1 cellular context compared by ENCODE assay signal in the genomic region with DNA sequence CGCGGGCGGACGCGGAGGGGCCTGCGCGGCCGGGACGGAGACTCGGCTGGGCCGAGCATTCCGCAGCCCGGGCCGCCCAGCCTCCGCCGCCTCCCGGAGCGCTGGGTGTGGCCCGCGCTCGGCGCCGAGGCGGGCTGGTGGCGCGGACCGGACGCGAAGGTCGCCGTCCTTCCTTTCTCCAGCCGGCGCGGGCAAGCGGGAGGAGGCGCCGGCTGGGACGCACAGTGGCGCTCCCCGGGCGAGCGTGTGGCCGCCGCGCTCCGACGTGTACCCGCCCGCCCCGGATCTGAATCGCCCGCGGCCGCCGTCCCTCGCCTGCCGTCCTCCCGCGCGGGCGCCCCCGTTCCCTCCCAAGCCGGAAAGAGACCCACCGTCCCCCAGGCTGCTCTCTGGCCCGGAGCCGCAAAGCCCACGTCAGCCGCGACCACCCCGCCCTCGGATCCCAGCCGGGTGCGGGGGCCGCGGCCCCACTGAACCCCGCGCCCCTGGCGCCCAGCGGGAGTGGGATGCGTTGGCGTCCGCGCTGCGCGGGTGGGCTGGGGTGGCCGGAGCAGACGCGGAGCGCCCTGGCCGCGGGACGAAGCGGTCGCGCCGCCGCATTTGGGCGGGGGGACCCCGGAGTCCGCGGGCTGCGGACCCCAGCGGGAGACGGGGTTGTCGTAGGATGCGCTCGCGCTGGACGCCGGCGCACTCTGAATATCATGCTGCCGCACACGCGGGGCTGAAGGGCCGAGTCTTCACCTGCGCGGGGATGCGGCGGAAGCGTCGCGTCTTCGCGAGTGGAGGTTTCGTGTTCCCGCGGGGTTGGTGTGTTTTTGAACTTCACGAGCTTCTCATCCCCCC.
TF ChIP-seq lines count a peak whose summit lies in the region.

No MANE protein-coding gene starts in this region.

TF ChIP-seq in K562, 482 proteins besides CTCF, POLR2A, EP300 and RAD21 (continued from another document and continues in another):
- TF ChIP-seq MTA1 (IDR thresholded peaks at IDR 0.05; ENCODE audit: borderline replicate concordance): no peak
- no peak for TF ChIP-seq NFE2 (IDR thresholded peaks at IDR 0.05; ENCODE audit: low read depth)
- TF ChIP-seq KLF16 (IDR thresholded peaks at IDR 0.05): no peak
- TF ChIP-seq, protein P1, sequence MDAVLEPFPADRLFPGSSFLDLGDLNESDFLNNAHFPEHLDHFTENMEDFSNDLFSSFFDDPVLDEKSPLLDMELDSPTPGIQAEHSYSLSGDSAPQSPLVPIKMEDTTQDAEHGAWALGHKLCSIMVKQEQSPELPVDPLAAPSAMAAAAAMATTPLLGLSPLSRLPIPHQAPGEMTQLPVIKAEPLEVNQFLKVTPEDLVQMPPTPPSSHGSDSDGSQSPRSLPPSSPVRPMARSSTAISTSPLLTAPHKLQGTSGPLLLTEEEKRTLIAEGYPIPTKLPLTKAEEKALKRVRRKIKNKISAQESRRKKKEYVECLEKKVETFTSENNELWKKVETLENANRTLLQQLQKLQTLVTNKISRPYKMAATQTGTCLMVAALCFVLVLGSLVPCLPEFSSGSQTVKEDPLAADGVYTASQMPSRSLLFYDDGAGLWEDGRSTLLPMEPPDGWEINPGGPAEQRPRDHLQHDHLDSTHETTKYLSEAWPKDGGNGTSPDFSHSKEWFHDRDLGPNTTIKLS (IDR thresholded peaks at IDR 0.05; ENCODE audit: borderline replicate concordance, low read depth): no peak
- TF ChIP-seq CBFA2T3 (IDR thresholded peaks at IDR 0.05): no peak
- TF ChIP-seq TARDBP (IDR thresholded peaks at IDR 0.05): no peak
- no peak for TF ChIP-seq KLF1 (tag; IDR thresholded peaks at IDR 0.05)
- no peak for TF ChIP-seq ZNF121 (CRISPR knock-in tag; conservative IDR thresholded peaks at IDR 0.05)
- TF ChIP-seq HMG20B (CRISPR knock-in tag; IDR thresholded peaks at IDR 0.05): no peak
- no peak for TF ChIP-seq HDAC8 (tag; IDR thresholded peaks at IDR 0.05)
- no peak for TF ChIP-seq FOXK2 (conservative IDR thresholded peaks at IDR 0.05 in 1 of 2, IDR thresholded peaks at IDR 0.05 in 1 of 2; ENCODE audit: low read depth in 2 of 2)
- no peak for TF ChIP-seq TAF1 (IDR thresholded peaks at IDR 0.05; ENCODE audit: control insufficient read depth, extremely low read depth, insufficient read depth, low read length, severe bottlenecking)
- TF ChIP-seq ARNT (IDR thresholded peaks at IDR 0.05): no peak
- no peak for TF ChIP-seq RBM25 (IDR thresholded peaks at IDR 0.05; ENCODE audit: low read depth, low read length, severe bottlenecking)
- TF ChIP-seq TCF3 (CRISPR knock-in tag; IDR thresholded peaks at IDR 0.05): no peak
- no peak for TF ChIP-seq ZNF668 (CRISPR knock-in tag; IDR thresholded peaks at IDR 0.05)
- TF ChIP-seq GABPB1 (CRISPR knock-in tag; IDR thresholded peaks at IDR 0.05): no peak
- TF ChIP-seq AFF1 (IDR thresholded peaks at IDR 0.05; ENCODE audit: low read depth in 1 of 2, partially characterized antibody in 2 of 2): no peak
- no peak for TF ChIP-seq SPI1 (IDR thresholded peaks at IDR 0.05; ENCODE audit: borderline replicate concordance, low read depth, low read length)
- TF ChIP-seq ZNF431 (CRISPR knock-in tag; IDR thresholded peaks at IDR 0.05): no peak
- TF ChIP-seq RNF2 (IDR thresholded peaks at IDR 0.05): no peak
- TF ChIP-seq MCM3 (IDR thresholded peaks at IDR 0.05): no peak
- no peak for TF ChIP-seq CTCFL (IDR thresholded peaks at IDR 0.05; ENCODE audit: borderline replicate concordance, insufficient read depth, low read depth, low read length, poor library complexity, severe bottlenecking)
- peak; percentile 48; the same call in 1 of the 2 replicates for TF ChIP-seq ELF1 (tag; IDR thresholded peaks at IDR 0.05)
- TF ChIP-seq, protein P2, sequence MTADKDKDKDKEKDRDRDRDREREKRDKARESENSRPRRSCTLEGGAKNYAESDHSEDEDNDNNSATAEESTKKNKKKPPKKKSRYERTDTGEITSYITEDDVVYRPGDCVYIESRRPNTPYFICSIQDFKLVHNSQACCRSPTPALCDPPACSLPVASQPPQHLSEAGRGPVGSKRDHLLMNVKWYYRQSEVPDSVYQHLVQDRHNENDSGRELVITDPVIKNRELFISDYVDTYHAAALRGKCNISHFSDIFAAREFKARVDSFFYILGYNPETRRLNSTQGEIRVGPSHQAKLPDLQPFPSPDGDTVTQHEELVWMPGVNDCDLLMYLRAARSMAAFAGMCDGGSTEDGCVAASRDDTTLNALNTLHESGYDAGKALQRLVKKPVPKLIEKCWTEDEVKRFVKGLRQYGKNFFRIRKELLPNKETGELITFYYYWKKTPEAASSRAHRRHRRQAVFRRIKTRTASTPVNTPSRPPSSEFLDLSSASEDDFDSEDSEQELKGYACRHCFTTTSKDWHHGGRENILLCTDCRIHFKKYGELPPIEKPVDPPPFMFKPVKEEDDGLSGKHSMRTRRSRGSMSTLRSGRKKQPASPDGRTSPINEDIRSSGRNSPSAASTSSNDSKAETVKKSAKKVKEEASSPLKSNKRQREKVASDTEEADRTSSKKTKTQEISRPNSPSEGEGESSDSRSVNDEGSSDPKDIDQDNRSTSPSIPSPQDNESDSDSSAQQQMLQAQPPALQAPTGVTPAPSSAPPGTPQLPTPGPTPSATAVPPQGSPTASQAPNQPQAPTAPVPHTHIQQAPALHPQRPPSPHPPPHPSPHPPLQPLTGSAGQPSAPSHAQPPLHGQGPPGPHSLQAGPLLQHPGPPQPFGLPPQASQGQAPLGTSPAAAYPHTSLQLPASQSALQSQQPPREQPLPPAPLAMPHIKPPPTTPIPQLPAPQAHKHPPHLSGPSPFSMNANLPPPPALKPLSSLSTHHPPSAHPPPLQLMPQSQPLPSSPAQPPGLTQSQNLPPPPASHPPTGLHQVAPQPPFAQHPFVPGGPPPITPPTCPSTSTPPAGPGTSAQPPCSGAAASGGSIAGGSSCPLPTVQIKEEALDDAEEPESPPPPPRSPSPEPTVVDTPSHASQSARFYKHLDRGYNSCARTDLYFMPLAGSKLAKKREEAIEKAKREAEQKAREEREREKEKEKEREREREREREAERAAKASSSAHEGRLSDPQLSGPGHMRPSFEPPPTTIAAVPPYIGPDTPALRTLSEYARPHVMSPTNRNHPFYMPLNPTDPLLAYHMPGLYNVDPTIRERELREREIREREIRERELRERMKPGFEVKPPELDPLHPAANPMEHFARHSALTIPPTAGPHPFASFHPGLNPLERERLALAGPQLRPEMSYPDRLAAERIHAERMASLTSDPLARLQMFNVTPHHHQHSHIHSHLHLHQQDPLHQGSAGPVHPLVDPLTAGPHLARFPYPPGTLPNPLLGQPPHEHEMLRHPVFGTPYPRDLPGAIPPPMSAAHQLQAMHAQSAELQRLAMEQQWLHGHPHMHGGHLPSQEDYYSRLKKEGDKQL (CRISPR knock-in tag; IDR thresholded peaks at IDR 0.05; ENCODE audit: borderline replicate concordance): no peak
- no peak for TF ChIP-seq CHCHD3 (CRISPR knock-in tag; IDR thresholded peaks at IDR 0.05)
- TF ChIP-seq ZBTB5 (IDR thresholded peaks at IDR 0.05): no peak
- no peak for TF ChIP-seq ZNF175 (CRISPR knock-in tag; IDR thresholded peaks at IDR 0.05; ENCODE audit: low read depth)
- no peak for TF ChIP-seq STAT5B (CRISPR knock-in tag; IDR thresholded peaks at IDR 0.05)
- TF ChIP-seq ZKSCAN1 (IDR thresholded peaks at IDR 0.05; ENCODE audit: low read depth, low read length): no peak
- TF ChIP-seq ZNF143 (CRISPR knock-in tag; IDR thresholded peaks at IDR 0.05): no peak
- TF ChIP-seq E2F6 (IDR thresholded peaks at IDR 0.05; ENCODE audit: borderline replicate concordance in 1 of 2, extremely low read depth in 1 of 2, insufficient read depth in 1 of 2, insufficient read length in 1 of 2, low read depth in 1 of 2, low read length in 1 of 2, poor library complexity in 1 of 2, severe bottlenecking in 1 of 2): peak in 1 of 2 experiments; percentile 39
- no peak for TF ChIP-seq C11orf30 (IDR thresholded peaks at IDR 0.05; ENCODE audit: low read depth)
- TF ChIP-seq, protein P3, sequence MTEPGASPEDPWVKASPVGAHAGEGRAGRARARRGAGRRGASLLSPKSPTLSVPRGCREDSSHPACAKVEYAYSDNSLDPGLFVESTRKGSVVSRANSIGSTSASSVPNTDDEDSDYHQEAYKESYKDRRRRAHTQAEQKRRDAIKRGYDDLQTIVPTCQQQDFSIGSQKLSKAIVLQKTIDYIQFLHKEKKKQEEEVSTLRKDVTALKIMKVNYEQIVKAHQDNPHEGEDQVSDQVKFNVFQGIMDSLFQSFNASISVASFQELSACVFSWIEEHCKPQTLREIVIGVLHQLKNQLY (CRISPR knock-in tag; conservative IDR thresholded peaks at IDR 0.05): no peak
- TF ChIP-seq NUFIP1 (IDR thresholded peaks at IDR 0.05; ENCODE audit: partially characterized antibody): no peak
- TF ChIP-seq ARID3B (CRISPR knock-in tag; IDR thresholded peaks at IDR 0.05; ENCODE audit: borderline replicate concordance): no peak
- TF ChIP-seq, protein P4, sequence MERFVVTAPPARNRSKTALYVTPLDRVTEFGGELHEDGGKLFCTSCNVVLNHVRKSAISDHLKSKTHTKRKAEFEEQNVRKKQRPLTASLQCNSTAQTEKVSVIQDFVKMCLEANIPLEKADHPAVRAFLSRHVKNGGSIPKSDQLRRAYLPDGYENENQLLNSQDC (CRISPR knock-in tag; IDR thresholded peaks at IDR 0.05): no peak
- no peak for TF ChIP-seq CCAR2 (IDR thresholded peaks at IDR 0.05; ENCODE audit: low read depth, low read length)
- TF ChIP-seq KDM2B (CRISPR knock-in tag; IDR thresholded peaks at IDR 0.05): no peak
